8 cellular contexts compared by ENCODE assay signal in genomic region chr2:85420743-85421705, GRCh38. TPM values are rescaled to one million over a fixed set of nuclear protein-coding genes. Genes with fewer than 3 reads are reported as not detected.
DNase-seq lines count a peak whose midpoint lies in the region; ATAC-seq, FAIRE-seq and TF ChIP-seq lines count a peak whose summit lies in the region.

No MANE protein-coding gene starts in this region.

- peak; percentile 99 for TF ChIP-seq CTCF in AG09309 (IDR thresholded peaks at IDR 0.05; ENCODE audit: control insufficient read depth, insufficient read depth, low read depth, low read length, missing control alignments)
- TF ChIP-seq CTCF in HepG2 (CRISPR knock-in tag; IDR thresholded peaks at IDR 0.05) = peak; percentile 100; the same call in 1 of the 2 replicates

- DNase-seq in AG09309 (ENCODE audit: low read depth) (no peak), NCI-H345 treated with DMSO at 0.1 percent for 48 hours (lab: John Stamatoyannopoulos, UW; ENCODE audit: unreplicated experiment) (peak; percentile 63), HepG2 (ENCODE audit: low spot score) (peak; percentile 94)
- peak; percentile 96 for DNase-seq in activated CD4-positive, alpha-beta T cell treated with anti-CD3 and anti-CD28 coated beads for 48 hours
- peak; percentile 81 to 92 for DNase-seq in stimulated activated CD4-positive, alpha-beta T cell treated with anti-CD3 and anti-CD28 coated beads, Interleukin-4, amount 100 ng/mL, for 4 hours

- POLR2A ChIA-PET in HepG2 (lab: Yijun Ruan, JAX) = interaction anchor here (0.5 to 5.7 kb wide), 37 partner anchors 8 to 445 kb away, joined by 3 to 363 read pairs (median 5); partner anchors contain the start of genes C2orf68, ELMOD3, GGCX and MAT2A

- no peaks in the 10 kb centered on the region for H3K36me3 ChIP-seq in HepG2 (replicated peaks in 1 of 2; ENCODE audit: control insufficient read depth in 1 of 2, insufficient read depth in 2 of 2, low read length in 2 of 2)

- intact Hi-C loops in HepG2 (cut with micrococcal nuclease; ENCODE audit: unreplicated experiment) = loop anchor here (1.0 to 5.0 kb wide), 9 partner anchors 30 to 191 kb away; partner anchors contain the start of genes C2orf68, ELMOD3, RETSAT and RNF181

- peak; percentile 94 to 98 for TF ChIP-seq EP300 in HepG2 (IDR thresholded peaks at IDR 0.05; ENCODE audit: low read depth in 2 of 2, low read length in 2 of 2)
- peak; percentile 95 for TF ChIP-seq EP300 in HepG2 (CRISPR knock-in tag; IDR thresholded peaks at IDR 0.05; ENCODE audit: borderline replicate concordance)

- H4K20me1 ChIP-seq in HepG2 (ENCODE audit: insufficient read depth, low read length) = no peaks in the 10 kb centered on the region

- in situ Hi-C loops in HepG2 (cut with HindIII; ENCODE audit: extremely low pct_ligation_motif_present, low pct_unique_long_range_greater_than_20kb) = loop anchor here (5.0 kb wide), 2 partner anchors 46 to 131 kb away; no protein-coding TSS in a partner anchor

- peaks cover 4% of the 10 kb centered on the region for H3K79me2 ChIP-seq in HepG2 (ENCODE audit: insufficient read depth, low read length)

- peak overlapping the region; percentile 97 for H3K4me2 ChIP-seq in HepG2 (ENCODE audit: low read depth, low read length)

- peak overlapping the region; percentile 52 for H2AFZ ChIP-seq in HepG2 (ENCODE audit: low read length)

- BruUV-seq in HepG2 (replicated peaks; lab: Mats Ljungman, UMichigan) = no TSS peak

- peaks cover 55% of the 10 kb centered on the region for H3K4me1 ChIP-seq in HepG2 (ENCODE audit: insufficient read depth, low read length)

- peak overlapping the region; percentile 92 for H3K9ac ChIP-seq in HepG2 (ENCODE audit: insufficient read depth, low read depth, low read length)

- H3K4me3 ChIP-seq in AG09309 (ENCODE audit: control insufficient read depth, low read depth, low read length) = no peak overlapping the region
- peak overlapping the region; percentile 41 to 97 (median 91) for H3K4me3 ChIP-seq in HepG2 (replicated peaks in 1 of 3; ENCODE audit: insufficient read depth in 1 of 3, low read depth in 2 of 3, low read length in 3 of 3)

- H3K27me3 ChIP-seq in HepG2 (ENCODE audit: control insufficient read depth in 1 of 2, insufficient read depth in 2 of 2, low read length in 2 of 2) = no peaks in the 10 kb centered on the region

- peak; percentile 93 for FAIRE-seq in HepG2 (lab: Jason Lieb, UNC)

- no peak for TF ChIP-seq POLR2A in HepG2 (IDR thresholded peaks at IDR 0.05; ENCODE audit: insufficient read depth in 1 of 2, low read depth in 2 of 2, low read length in 2 of 2)

- CTCF ChIA-PET in HepG2 (lab: Yijun Ruan, JAX; ENCODE audit: low intra/inter-chr PET ratio, low total read pairs) = interaction anchor here (0.8 to 2.8 kb wide), 4 partner anchors 30 to 286 kb away, joined by 3 to 45 read pairs (median 14); partner anchors contain the start of gene MAT2A

- WGBS in HepG2 (ENCODE audit: low lambda C conversion rate) = under 1% methylated on average over 30 of the region's 31 CpGs

- peak; percentile 100 for TF ChIP-seq RAD21 in HepG2 (CRISPR knock-in tag; IDR thresholded peaks at IDR 0.05)

- H3K9me3 ChIP-seq in HepG2 (ENCODE audit: low read length) = no peaks in the 10 kb centered on the region

- peak; percentile 61 for ATAC-seq in GM18907 (IDR thresholded peaks at IDR 0.05; ENCODE audit: unreplicated experiment)
- ATAC-seq in HG03342 (IDR thresholded peaks at IDR 0.05; ENCODE audit: unreplicated experiment) = peak; percentile 71
- ATAC-seq in HepG2 = peak; percentile 66

- H3K27ac ChIP-seq in cingulate gyrus (ENCODE audit: low read depth, low read length) (peak overlapping the region; percentile 99), HepG2 (ENCODE audit: extremely low read length, insufficient read depth, low read length) (peak overlapping the region; percentile 83)

TF ChIP-seq in HepG2, 621 proteins besides CTCF, POLR2A, EP300 and RAD21 (continues in another document):
- no peak for TF ChIP-seq KLF15 (CRISPR knock-in tag; IDR thresholded peaks at IDR 0.05; ENCODE audit: borderline replicate concordance)
- peak; percentile 71 for TF ChIP-seq MXD4 (CRISPR knock-in tag; IDR thresholded peaks at IDR 0.05)
- no peak for TF ChIP-seq SNAPC4 (CRISPR knock-in tag; IDR thresholded peaks at IDR 0.05)

RNA-seq across cellular contexts. Expression of gene SH2D6, which starts 2.5 kb away (rescaled TPM):
- 0.11 and 0.29 TPM in 2 replicates for total RNA-seq in HepG2 (2016; rRNA removed; fragmentation: Illumina TruSeq; extraction: Trizol)
- total RNA-seq in HepG2 (2016; cell fraction: cytosol; rRNA removed; fragmentation: Illumina TruSeq; extraction: Trizol; ENCODE audit: low read depth) = 1.1 and 1.3 TPM in 2 replicates
- total RNA-seq in HepG2 (2016; cell fraction: insoluble cytoplasmic fraction; rRNA removed; fragmentation: Illumina TruSeq; extraction: Trizol) = 0.41 TPM in 1 of 2 replicates, not detected in the other
- 1.6 and 1.9 TPM in 2 replicates for total RNA-seq in HepG2 (2016; cell fraction: membrane; rRNA removed; fragmentation: Illumina TruSeq; extraction: Trizol)
- total RNA-seq in HepG2 (2016; cell fraction: nucleus; rRNA removed; fragmentation: Illumina TruSeq; extraction: Trizol) = 0.93 and 1.0 TPM in 2 replicates
- 0.18 and 0.26 TPM in 2 replicates for polyA plus RNA-seq in HepG2 (2011; rRNA removed)
- 0.08 and 0.21 TPM in 2 replicates for polyA plus RNA-seq in HepG2 (2011; cell fraction: cytosol; rRNA removed)
- polyA plus RNA-seq in HepG2 (2011; cell fraction: nucleus; rRNA removed) = 0.19 and 0.51 TPM in 2 replicates
- polyA plus RNA-seq in HepG2 (2012) = not detected in 2 replicates
- not detected in 2 replicates for polyA plus RNA-seq in HepG2 (2016; cell fraction: cytosol; fragmentation: Illumina TruSeq; extraction: Trizol; ENCODE audit: low read depth)
- not detected in 2 replicates for polyA plus RNA-seq in HepG2 (2016; cell fraction: insoluble cytoplasmic fraction; fragmentation: Illumina TruSeq; extraction: Trizol; ENCODE audit: low read depth)
- 0.26 and 0.30 TPM in 2 replicates for polyA plus RNA-seq in HepG2 (2016; cell fraction: membrane; fragmentation: Illumina TruSeq; extraction: Trizol; ENCODE audit: low read depth)
- polyA plus RNA-seq in HepG2 (2016; cell fraction: nucleus; fragmentation: Illumina TruSeq; extraction: Trizol; ENCODE audit: insufficient read depth, low read depth) = 1.2 TPM in 1 of 2 replicates, not detected in the other
- polyA minus RNA-seq in HepG2 (2011; rRNA and poly(A)+ RNA removed; ENCODE audit: low replicate concordance) = 0.74 and 1.7 TPM in 2 replicates
- polyA minus RNA-seq in HepG2 (2011; cell fraction: cytosol; rRNA and poly(A)+ RNA removed) = 0.69 and 1.3 TPM in 2 replicates
- polyA minus RNA-seq in HepG2 (2011; cell fraction: nucleus; rRNA and poly(A)+ RNA removed) = 0.77 and 1.6 TPM in 2 replicates

RNA-seq across cellular contexts. Expression of gene CAPG, which starts 10.9 kb away (rescaled TPM):
- 18.2 and 26.5 TPM in 2 replicates for total RNA-seq in HepG2 (2016; rRNA removed; fragmentation: Illumina TruSeq; extraction: Trizol)
- 3.5 and 5.7 TPM in 2 replicates for total RNA-seq in HepG2 (2016; cell fraction: cytosol; rRNA removed; fragmentation: Illumina TruSeq; extraction: Trizol; ENCODE audit: low read depth)
- total RNA-seq in HepG2 (2016; cell fraction: insoluble cytoplasmic fraction; rRNA removed; fragmentation: Illumina TruSeq; extraction: Trizol) = 22.4 and 25.2 TPM in 2 replicates
- total RNA-seq in HepG2 (2016; cell fraction: membrane; rRNA removed; fragmentation: Illumina TruSeq; extraction: Trizol) = 7.7 TPM in 2 replicates
- 6.2 and 8.8 TPM in 2 replicates for total RNA-seq in HepG2 (2016; cell fraction: nucleus; rRNA removed; fragmentation: Illumina TruSeq; extraction: Trizol)
- 10.6 and 12.7 TPM in 2 replicates for polyA plus RNA-seq in HepG2 (2011; rRNA removed)
- 7.9 and 13.0 TPM in 2 replicates for polyA plus RNA-seq in HepG2 (2011; cell fraction: cytosol; rRNA removed)
- polyA plus RNA-seq in HepG2 (2011; cell fraction: nucleus; rRNA removed) = 6.3 and 7.4 TPM in 2 replicates
- 6.7 and 7.8 TPM in 2 replicates for polyA plus RNA-seq in HepG2 (2012)
- 2.9 and 4.2 TPM in 2 replicates for polyA plus RNA-seq in HepG2 (2016; cell fraction: cytosol; fragmentation: Illumina TruSeq; extraction: Trizol; ENCODE audit: low read depth)
- 18.1 and 22.6 TPM in 2 replicates for polyA plus RNA-seq in HepG2 (2016; cell fraction: insoluble cytoplasmic fraction; fragmentation: Illumina TruSeq; extraction: Trizol; ENCODE audit: low read depth)
- 3.2 and 4.7 TPM in 2 replicates for polyA plus RNA-seq in HepG2 (2016; cell fraction: membrane; fragmentation: Illumina TruSeq; extraction: Trizol; ENCODE audit: low read depth)
- 11.5 and 13.0 TPM in 2 replicates for polyA plus RNA-seq in HepG2 (2016; cell fraction: nucleus; fragmentation: Illumina TruSeq; extraction: Trizol; ENCODE audit: insufficient read depth, low read depth)
- 9.5 and 243 TPM in 2 replicates for polyA minus RNA-seq in HepG2 (2011; rRNA and poly(A)+ RNA removed; ENCODE audit: low replicate concordance)
- polyA minus RNA-seq in HepG2 (2011; cell fraction: cytosol; rRNA and poly(A)+ RNA removed) = 5.7 and 10.2 TPM in 2 replicates
- polyA minus RNA-seq in HepG2 (2011; cell fraction: nucleus; rRNA and poly(A)+ RNA removed) = 3.7 and 5.7 TPM in 2 replicates
